11 cellular contexts compared by ENCODE assay signal in genomic region chr1:160716013-160716412, GRCh38. TPM values are rescaled to one million over a fixed set of nuclear protein-coding genes. Genes with fewer than 3 reads are reported as not detected.
"Had no signal": no experiment of that assay in that cellular context is flagged by ENCODE, and none has a peak within 500 bp of the region (broad histone marks: within the 10 kb centered on the region; RNA-seq: fewer than 3 reads in every experiment).

No MANE protein-coding gene starts in this region.

- H3K27ac Mint-ChIP-seq: GM23338, H9, HFFc6 had no signal

- H3K4me3 ChIP-seq: GM23338 had no signal

- FAIRE-seq: H1, H54, HTR-8/SVneo had no signal

- H3K9me3 Mint-ChIP-seq: HFFc6 had no signal

- H3K9ac ChIP-seq: KMS-11 had no signal

- H2AFZ ChIP-seq: GM23338 had no signal

- H3K4me3 Mint-ChIP-seq: GM23338, H9, HFFc6 had no signal

- ATAC-seq: GM23338 had no signal

- H3K4me2 ChIP-seq: GM23338, KMS-11 had no signal

- H3K4me1 Mint-ChIP-seq: GM23338, H9 had no signal

- DNase-seq: H9, HCEC 1CT, HFFc6, IMR-90, KBM-7 had no signal

- H3K27ac ChIP-seq: KMS-11 had no signal

RNA-seq across cellular contexts. Expression of gene CD48, which starts 4.4 kb away (rescaled TPM):
- total RNA-seq: H1, H9, HFFc6, HT-29, IMR-90 had no signal
- polyA plus RNA-seq: IMR-90 had no signal

RNA-seq across cellular contexts. Expression of gene SLAMF7, which starts 23.0 kb away (rescaled TPM):
- total RNA-seq: GM23338, H1, H9, HFFc6, HT-29, IMR-90 had no signal
- polyA plus RNA-seq: H1, IMR-90 had no signal
